Comparison of ENCODE assay signal across 8 cellular contexts in genomic region chr1:9239622-9240401, GRCh38. TPM values are rescaled to one million over a fixed set of nuclear protein-coding genes. Genes with fewer than 3 reads are reported as not detected.
DNase-seq lines count a peak whose midpoint lies in the region; ATAC-seq and TF ChIP-seq lines count a peak whose summit lies in the region.

No MANE protein-coding gene starts in this region.

- H3K4me1 Mint-ChIP-seq in activated CD4-positive, alpha-beta memory T cell treated with anti-CD3 and anti-CD28 coated beads for 36 hours (ENCODE audit: low read depth), result peaks cover 43% of the 10 kb centered on the region
- H3K4me1 Mint-ChIP-seq in osteocyte (ENCODE audit: unreplicated experiment), result peaks cover 27% of the 10 kb centered on the region

- H3K9ac ChIP-seq in BLaER1, result peak overlapping the region; percentile 68

- peaks cover 96% of the 10 kb centered on the region for H3K4me1 ChIP-seq in BLaER1
- peaks cover 87 to 98% (median 96%) of the 10 kb centered on the region in 4 donors for H3K4me1 ChIP-seq in esophagus muscularis mucosa
- peaks cover 96% of the 10 kb centered on the region for H3K4me1 ChIP-seq in vagina

- H3K9me3 ChIP-seq in BLaER1 (no peaks in the 10 kb centered on the region), esophagus muscularis mucosa (no peaks in the 10 kb centered on the region), vagina (no peaks in the 10 kb centered on the region)

- no peaks in the 10 kb centered on the region for H3K27me3 ChIP-seq in BLaER1
- H3K27me3 ChIP-seq in esophagus muscularis mucosa, result no peaks in the 10 kb centered on the region
- H3K27me3 ChIP-seq in vagina, result no peaks in the 10 kb centered on the region

- DNase-seq in HK-2 (ENCODE audit: unreplicated experiment), result peak; percentile 22
- peak; percentile 73 for DNase-seq in activated CD4-positive, alpha-beta memory T cell treated with anti-CD3 and anti-CD28 coated beads for 36 hours
- peak; percentile 94 for DNase-seq in esophagus muscularis mucosa (ENCODE audit: extremely low spot score)
- no peak for DNase-seq in osteocyte (ENCODE audit: extremely low spot score, unreplicated experiment)
- DNase-seq in vagina (ENCODE audit: extremely low spot score in 2 of 2), result peak in 1 of 2 donors; percentile 93
- no peak for DNase-seq in NCI-H69 (lab: John Stamatoyannopoulos, UW)

- TF ChIP-seq CTCF in esophagus muscularis mucosa (IDR thresholded peaks at IDR 0.05), result no peak
- no peak for TF ChIP-seq CTCF in osteocyte (IDR thresholded peaks at IDR 0.05)
- TF ChIP-seq CTCF in vagina (IDR thresholded peaks at IDR 0.05), result no peak

- peak overlapping the region; percentile 50 for H3K27ac Mint-ChIP-seq in activated CD4-positive, alpha-beta memory T cell treated with anti-CD3 and anti-CD28 coated beads for 36 hours
- H3K27ac Mint-ChIP-seq in osteocyte (ENCODE audit: unreplicated experiment), result peak overlapping the region; percentile 39

- peak; percentile 64 for TF ChIP-seq EP300 in esophagus muscularis mucosa (IDR thresholded peaks at IDR 0.05)

- peak overlapping the region; percentile 93 for H3K4me2 ChIP-seq in BLaER1

- H3K36me3 Mint-ChIP-seq in activated CD4-positive, alpha-beta memory T cell treated with anti-CD3 and anti-CD28 coated beads for 36 hours, result no peaks in the 10 kb centered on the region
- peaks cover 17% of the 10 kb centered on the region for H3K36me3 Mint-ChIP-seq in osteocyte (ENCODE audit: unreplicated experiment)

- no peaks in the 10 kb centered on the region for H3K9me3 Mint-ChIP-seq in activated CD4-positive, alpha-beta memory T cell treated with anti-CD3 and anti-CD28 coated beads for 36 hours
- H3K9me3 Mint-ChIP-seq in osteocyte (ENCODE audit: unreplicated experiment), result no peaks in the 10 kb centered on the region

- no peaks in the 10 kb centered on the region for H4K20me1 ChIP-seq in BLaER1

- no peak for ATAC-seq in GM21526 (IDR thresholded peaks at IDR 0.05; ENCODE audit: low FRiP score, unreplicated experiment)

- H3K4me3 Mint-ChIP-seq in activated CD4-positive, alpha-beta memory T cell treated with anti-CD3 and anti-CD28 coated beads for 36 hours, result peak overlapping the region; percentile 44
- no peak overlapping the region for H3K4me3 Mint-ChIP-seq in osteocyte (ENCODE audit: unreplicated experiment)

- H3K4me3 ChIP-seq in BLaER1, result peak overlapping the region; percentile 44
- peak overlapping the region; percentile 5 to 32 (median 10) for H3K4me3 ChIP-seq in esophagus muscularis mucosa
- no peak overlapping the region for H3K4me3 ChIP-seq in vagina

- intact Hi-C loops in activated CD4-positive, alpha-beta memory T cell treated with anti-CD3 and anti-CD28 coated beads for 36 hours (cut with micrococcal nuclease), result no loop called here
- intact Hi-C loops in esophagus muscularis mucosa (cut with DNase I), result no loop called here
- intact Hi-C loops in vagina (cut with DNase I), result no loop called here

- H3K27ac ChIP-seq in BLaER1, result peak overlapping the region; percentile 81
- H3K27ac ChIP-seq in esophagus muscularis mucosa (replicated peaks in 1 of 4), result peak overlapping the region; percentile 76 to 84 (median 83)
- peak overlapping the region; percentile 86 for H3K27ac ChIP-seq in vagina

- no peak for TF ChIP-seq POLR2A in esophagus muscularis mucosa (IDR thresholded peaks at IDR 0.05; ENCODE audit: low read depth)
- no peak for TF ChIP-seq POLR2A in vagina (IDR thresholded peaks at IDR 0.05)

- 37% methylated on average over 16 of the region's 16 CpGs for WGBS in esophagus muscularis mucosa

- CTCF ChIA-PET in activated CD4-positive, alpha-beta memory T cell treated with anti-CD3 and anti-CD28 coated beads for 36 hours (lab: Charles Lee), result interaction anchor here (0.6 to 1.8 kb wide), 4 partner anchors 10 to 387 kb away, joined by 3 to 5 read pairs (median 4); no protein-coding TSS in a partner anchor

- POLR2A ChIA-PET in activated CD4-positive, alpha-beta memory T cell treated with anti-CD3 and anti-CD28 coated beads for 36 hours (lab: Charles Lee), result interaction anchor here (0.6 kb wide), 2 partner anchors 190 to 654 kb away, joined by 3 to 4 read pairs; no protein-coding TSS in a partner anchor

- no peaks in the 10 kb centered on the region for H3K36me3 ChIP-seq in BLaER1
- H3K36me3 ChIP-seq in esophagus muscularis mucosa, result peaks cover 0 to 1% (median 0%) of the 10 kb centered on the region in 4 donors
- H3K36me3 ChIP-seq in vagina, result no peaks in the 10 kb centered on the region

- no peaks in the 10 kb centered on the region for H3K27me3 Mint-ChIP-seq in activated CD4-positive, alpha-beta memory T cell treated with anti-CD3 and anti-CD28 coated beads for 36 hours
- no peaks in the 10 kb centered on the region for H3K27me3 Mint-ChIP-seq in osteocyte (ENCODE audit: unreplicated experiment)

RNA-seq across cellular contexts. Expression of gene H6PD, which starts 5.2 kb away (rescaled TPM):
- 10 to 100 TPM in 1 of 2 experiments, 1 to 10 TPM in 1; 9.3 to 10.4 TPM for total RNA-seq in activated CD4-positive, alpha-beta memory T cell treated with anti-CD3 and anti-CD28 coated beads for 36 hours
- total RNA-seq in esophagus muscularis mucosa (10 to 100 TPM; 31.1 to 54.4 (median 38.4) TPM), osteocyte (48.4 and 52.4 TPM in 2 replicates), vagina (65.1 TPM)

RNA-seq across cellular contexts. Expression of gene SPSB1, which starts 52.9 kb away (rescaled TPM):
- 10 to 100 TPM; 11.0 to 12.5 TPM for total RNA-seq in activated CD4-positive, alpha-beta memory T cell treated with anti-CD3 and anti-CD28 coated beads for 36 hours
- total RNA-seq in esophagus muscularis mucosa, result 100 to 1,000 TPM in 2 of 4 donors, 10 to 100 TPM in 2; 61.0 to 104 (median 97.4) TPM
- 52.8 and 63.2 TPM in 2 replicates for total RNA-seq in osteocyte
- total RNA-seq in vagina, result 40.0 TPM

Comparison
In these comparisons a context has a peak if more than half of its experiments do, and no peak if none do; other contexts are left out.
1. H3K4me3 ChIP-seq: peak in BLaER1 (single experiment) and esophagus muscularis mucosa (4 of 4); none in vagina (0 of 2).
2. DNase-seq: peak in HK-2 (single experiment), activated CD4-positive, alpha-beta memory T cell treated with anti-CD3 and anti-CD28 coated beads for 36 hours (single experiment) and esophagus muscularis mucosa (single experiment); none in osteocyte (single experiment) and NCI-H69 (single experiment).
3. Peak in every context shown above with its lines, with median percentiles within 50 percentile points of each other: H3K27ac ChIP-seq.